1 cellular context compared by ENCODE assay signal in the genomic region with DNA sequence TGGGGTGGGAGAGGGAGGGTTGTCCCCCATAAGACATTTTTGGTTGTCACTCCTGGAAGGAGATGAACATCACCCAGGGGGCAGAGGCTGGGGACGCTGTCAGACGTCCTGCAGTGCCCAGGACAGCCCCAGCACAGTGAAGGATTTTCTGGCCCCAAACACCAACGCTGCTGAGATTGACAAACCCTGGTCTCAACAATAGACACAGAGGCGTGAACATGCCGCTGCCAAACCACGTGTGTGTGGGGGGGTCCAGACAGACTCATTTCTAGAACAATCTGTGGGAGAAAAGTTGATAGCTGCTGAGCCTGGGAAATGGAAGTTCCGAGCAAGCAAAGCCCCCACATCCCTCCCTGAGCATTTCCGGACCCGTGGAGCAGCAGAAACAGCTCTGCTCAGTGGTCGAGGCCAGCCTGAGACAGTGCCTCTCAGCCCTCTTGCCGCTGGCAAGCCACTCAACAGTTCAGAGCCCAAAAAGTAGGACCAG.
TF ChIP-seq lines count a peak whose summit lies in the region.

No MANE protein-coding gene starts in this region.

TF ChIP-seq in GM12878, 131 proteins besides CTCF, POLR2A, EP300 and RAD21 (continued from another document and continues in another):
- TF ChIP-seq, protein P1, sequence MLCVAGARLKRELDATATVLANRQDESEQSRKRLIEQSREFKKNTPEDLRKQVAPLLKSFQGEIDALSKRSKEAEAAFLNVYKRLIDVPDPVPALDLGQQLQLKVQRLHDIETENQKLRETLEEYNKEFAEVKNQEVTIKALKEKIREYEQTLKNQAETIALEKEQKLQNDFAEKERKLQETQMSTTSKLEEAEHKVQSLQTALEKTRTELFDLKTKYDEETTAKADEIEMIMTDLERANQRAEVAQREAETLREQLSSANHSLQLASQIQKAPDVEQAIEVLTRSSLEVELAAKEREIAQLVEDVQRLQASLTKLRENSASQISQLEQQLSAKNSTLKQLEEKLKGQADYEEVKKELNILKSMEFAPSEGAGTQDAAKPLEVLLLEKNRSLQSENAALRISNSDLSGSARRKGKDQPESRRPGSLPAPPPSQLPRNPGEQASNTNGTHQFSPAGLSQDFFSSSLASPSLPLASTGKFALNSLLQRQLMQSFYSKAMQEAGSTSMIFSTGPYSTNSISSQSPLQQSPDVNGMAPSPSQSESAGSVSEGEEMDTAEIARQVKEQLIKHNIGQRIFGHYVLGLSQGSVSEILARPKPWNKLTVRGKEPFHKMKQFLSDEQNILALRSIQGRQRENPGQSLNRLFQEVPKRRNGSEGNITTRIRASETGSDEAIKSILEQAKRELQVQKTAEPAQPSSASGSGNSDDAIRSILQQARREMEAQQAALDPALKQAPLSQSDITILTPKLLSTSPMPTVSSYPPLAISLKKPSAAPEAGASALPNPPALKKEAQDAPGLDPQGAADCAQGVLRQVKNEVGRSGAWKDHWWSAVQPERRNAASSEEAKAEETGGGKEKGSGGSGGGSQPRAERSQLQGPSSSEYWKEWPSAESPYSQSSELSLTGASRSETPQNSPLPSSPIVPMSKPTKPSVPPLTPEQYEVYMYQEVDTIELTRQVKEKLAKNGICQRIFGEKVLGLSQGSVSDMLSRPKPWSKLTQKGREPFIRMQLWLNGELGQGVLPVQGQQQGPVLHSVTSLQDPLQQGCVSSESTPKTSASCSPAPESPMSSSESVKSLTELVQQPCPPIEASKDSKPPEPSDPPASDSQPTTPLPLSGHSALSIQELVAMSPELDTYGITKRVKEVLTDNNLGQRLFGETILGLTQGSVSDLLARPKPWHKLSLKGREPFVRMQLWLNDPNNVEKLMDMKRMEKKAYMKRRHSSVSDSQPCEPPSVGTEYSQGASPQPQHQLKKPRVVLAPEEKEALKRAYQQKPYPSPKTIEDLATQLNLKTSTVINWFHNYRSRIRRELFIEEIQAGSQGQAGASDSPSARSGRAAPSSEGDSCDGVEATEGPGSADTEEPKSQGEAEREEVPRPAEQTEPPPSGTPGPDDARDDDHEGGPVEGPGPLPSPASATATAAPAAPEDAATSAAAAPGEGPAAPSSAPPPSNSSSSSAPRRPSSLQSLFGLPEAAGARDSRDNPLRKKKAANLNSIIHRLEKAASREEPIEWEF (IDR thresholded peaks at IDR 0.05; ENCODE audit: insufficient replicate concordance, low read depth, low read length), result peak; percentile 43
- TF ChIP-seq, protein P2, sequence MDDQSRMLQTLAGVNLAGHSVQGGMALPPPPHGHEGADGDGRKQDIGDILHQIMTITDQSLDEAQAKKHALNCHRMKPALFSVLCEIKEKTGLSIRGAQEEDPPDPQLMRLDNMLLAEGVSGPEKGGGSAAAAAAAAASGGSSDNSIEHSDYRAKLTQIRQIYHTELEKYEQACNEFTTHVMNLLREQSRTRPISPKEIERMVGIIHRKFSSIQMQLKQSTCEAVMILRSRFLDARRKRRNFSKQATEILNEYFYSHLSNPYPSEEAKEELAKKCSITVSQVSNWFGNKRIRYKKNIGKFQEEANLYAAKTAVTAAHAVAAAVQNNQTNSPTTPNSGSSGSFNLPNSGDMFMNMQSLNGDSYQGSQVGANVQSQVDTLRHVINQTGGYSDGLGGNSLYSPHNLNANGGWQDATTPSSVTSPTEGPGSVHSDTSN (IDR thresholded peaks at IDR 0.05; ENCODE audit: insufficient replicate concordance, low read depth, low read length), result no peak
- TF ChIP-seq ATF7 (IDR thresholded peaks at IDR 0.05; ENCODE audit: low read depth) (peak; percentile 37; the same call in 1 of the 2 replicates), DPF2 (IDR thresholded peaks at IDR 0.05) (peak; percentile 55; the same call in 1 of the 2 replicates), MEF2B (IDR thresholded peaks at IDR 0.05; ENCODE audit: partially characterized antibody, poor library complexity, severe bottlenecking) (peak; percentile 72), JUND (IDR thresholded peaks at IDR 0.05; ENCODE audit: low read depth, low read length) (peak; percentile 76), MYC (IDR thresholded peaks at IDR 0.05; ENCODE audit: insufficient read depth, insufficient read length, insufficient replicate concordance, low read length, severe bottlenecking) (no peak), NR2F1 (conservative IDR thresholded peaks at IDR 0.05) (0 out of 2 replicates have a peak, but pooled peaks have one; percentile 11), BHLHE40 (IDR thresholded peaks at IDR 0.05; ENCODE audit: borderline replicate concordance in 1 of 2, low read depth in 2 of 2, low read length in 1 of 2) (peak in 1 of 2 experiments; percentile 44; a peak in 1 of 4 replicates), RAD51 (IDR thresholded peaks at IDR 0.05) (peak; percentile 62), BCL11A (IDR thresholded peaks at IDR 0.05; ENCODE audit: low read depth, low read length) (peak; percentile 47; the same call in 1 of the 2 replicates), NR2C2 (IDR thresholded peaks at IDR 0.05; ENCODE audit: borderline replicate concordance, control insufficient read depth, insufficient read length, low read depth) (no peak), RB1 (IDR thresholded peaks at IDR 0.05; ENCODE audit: borderline replicate concordance) (no peak), BACH1 (IDR thresholded peaks at IDR 0.05; ENCODE audit: borderline replicate concordance) (peak; percentile 24; the same call in 1 of the 2 replicates), ETV6 (conservative IDR thresholded peaks at IDR 0.05 in 1 of 2, IDR thresholded peaks at IDR 0.05 in 1 of 2; ENCODE audit: borderline replicate concordance in 1 of 2, low read depth in 1 of 2) (0 out of 4 replicates have a peak, but pooled peaks of 1 of the 2 experiments have one; percentile 53), JUNB (IDR thresholded peaks at IDR 0.05) (peak; percentile 74; the same call in 1 of the 2 replicates), RUNX3 (IDR thresholded peaks at IDR 0.05; ENCODE audit: low read length) (peak; percentile 79), FOXK2 (IDR thresholded peaks at IDR 0.05) (no peak), NFXL1 (IDR thresholded peaks at IDR 0.05; ENCODE audit: borderline replicate concordance) (no peak), NBN (IDR thresholded peaks at IDR 0.05) (0 out of 2 replicates have a peak, but pooled peaks have one; percentile 51), NFIC (IDR thresholded peaks at IDR 0.05; ENCODE audit: low read depth, low read length) (peak; percentile 60; the same call in 1 of the 2 replicates), IKZF2 (IDR thresholded peaks at IDR 0.05) (peak; percentile 57 to 73), CHD4 (IDR thresholded peaks at IDR 0.05) (no peak), TCF12 (IDR thresholded peaks at IDR 0.05; ENCODE audit: low read depth, low read length) (0 out of 2 replicates have a peak, but pooled peaks have one; percentile 23), MTA2 (IDR thresholded peaks at IDR 0.05; ENCODE audit: low read depth) (peak; percentile 29; the same call in 1 of the 2 replicates), IRF4 (IDR thresholded peaks at IDR 0.05; ENCODE audit: low read depth, low read length) (peak; percentile 93), FOXM1 (IDR thresholded peaks at IDR 0.05; ENCODE audit: low read depth, low read length) (peak; percentile 66; the same call in 1 of the 2 replicates), IKZF1 (conservative IDR thresholded peaks at IDR 0.05) (peak; percentile 68), EED (IDR thresholded peaks at IDR 0.05; ENCODE audit: low read depth) (peak; percentile 61; the same call in 1 of the 2 replicates), PAX5 (IDR thresholded peaks at IDR 0.05; ENCODE audit: borderline replicate concordance, low read depth, low read length) (0 out of 2 replicates have a peak, but pooled peaks have one; percentile 36)
- TF ChIP-seq, protein P3, sequence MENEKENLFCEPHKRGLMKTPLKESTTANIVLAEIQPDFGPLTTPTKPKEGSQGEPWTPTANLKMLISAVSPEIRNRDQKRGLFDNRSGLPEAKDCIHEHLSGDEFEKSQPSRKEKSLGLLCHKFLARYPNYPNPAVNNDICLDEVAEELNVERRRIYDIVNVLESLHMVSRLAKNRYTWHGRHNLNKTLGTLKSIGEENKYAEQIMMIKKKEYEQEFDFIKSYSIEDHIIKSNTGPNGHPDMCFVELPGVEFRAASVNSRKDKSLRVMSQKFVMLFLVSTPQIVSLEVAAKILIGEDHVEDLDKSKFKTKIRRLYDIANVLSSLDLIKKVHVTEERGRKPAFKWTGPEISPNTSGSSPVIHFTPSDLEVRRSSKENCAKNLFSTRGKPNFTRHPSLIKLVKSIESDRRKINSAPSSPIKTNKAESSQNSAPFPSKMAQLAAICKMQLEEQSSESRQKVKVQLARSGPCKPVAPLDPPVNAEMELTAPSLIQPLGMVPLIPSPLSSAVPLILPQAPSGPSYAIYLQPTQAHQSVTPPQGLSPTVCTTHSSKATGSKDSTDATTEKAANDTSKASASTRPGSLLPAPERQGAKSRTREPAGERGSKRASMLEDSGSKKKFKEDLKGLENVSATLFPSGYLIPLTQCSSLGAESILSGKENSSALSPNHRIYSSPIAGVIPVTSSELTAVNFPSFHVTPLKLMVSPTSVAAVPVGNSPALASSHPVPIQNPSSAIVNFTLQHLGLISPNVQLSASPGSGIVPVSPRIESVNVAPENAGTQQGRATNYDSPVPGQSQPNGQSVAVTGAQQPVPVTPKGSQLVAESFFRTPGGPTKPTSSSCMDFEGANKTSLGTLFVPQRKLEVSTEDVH (IDR thresholded peaks at IDR 0.05; ENCODE audit: low read depth, partially characterized antibody), result no peak
- TF ChIP-seq, protein P4, sequence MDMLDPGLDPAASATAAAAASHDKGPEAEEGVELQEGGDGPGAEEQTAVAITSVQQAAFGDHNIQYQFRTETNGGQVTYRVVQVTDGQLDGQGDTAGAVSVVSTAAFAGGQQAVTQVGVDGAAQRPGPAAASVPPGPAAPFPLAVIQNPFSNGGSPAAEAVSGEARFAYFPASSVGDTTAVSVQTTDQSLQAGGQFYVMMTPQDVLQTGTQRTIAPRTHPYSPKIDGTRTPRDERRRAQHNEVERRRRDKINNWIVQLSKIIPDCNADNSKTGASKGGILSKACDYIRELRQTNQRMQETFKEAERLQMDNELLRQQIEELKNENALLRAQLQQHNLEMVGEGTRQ (IDR thresholded peaks at IDR 0.05; ENCODE audit: borderline replicate concordance, low read depth, low read length), result no peak; the same call in 1 of the 2 replicates
- TF ChIP-seq, protein P5, sequence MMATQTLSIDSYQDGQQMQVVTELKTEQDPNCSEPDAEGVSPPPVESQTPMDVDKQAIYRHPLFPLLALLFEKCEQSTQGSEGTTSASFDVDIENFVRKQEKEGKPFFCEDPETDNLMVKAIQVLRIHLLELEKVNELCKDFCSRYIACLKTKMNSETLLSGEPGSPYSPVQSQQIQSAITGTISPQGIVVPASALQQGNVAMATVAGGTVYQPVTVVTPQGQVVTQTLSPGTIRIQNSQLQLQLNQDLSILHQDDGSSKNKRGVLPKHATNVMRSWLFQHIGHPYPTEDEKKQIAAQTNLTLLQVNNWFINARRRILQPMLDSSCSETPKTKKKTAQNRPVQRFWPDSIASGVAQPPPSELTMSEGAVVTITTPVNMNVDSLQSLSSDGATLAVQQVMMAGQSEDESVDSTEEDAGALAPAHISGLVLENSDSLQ (IDR thresholded peaks at IDR 0.05), result peak; percentile 30; the same call in 1 of the 2 replicates
- TF ChIP-seq, protein P6, sequence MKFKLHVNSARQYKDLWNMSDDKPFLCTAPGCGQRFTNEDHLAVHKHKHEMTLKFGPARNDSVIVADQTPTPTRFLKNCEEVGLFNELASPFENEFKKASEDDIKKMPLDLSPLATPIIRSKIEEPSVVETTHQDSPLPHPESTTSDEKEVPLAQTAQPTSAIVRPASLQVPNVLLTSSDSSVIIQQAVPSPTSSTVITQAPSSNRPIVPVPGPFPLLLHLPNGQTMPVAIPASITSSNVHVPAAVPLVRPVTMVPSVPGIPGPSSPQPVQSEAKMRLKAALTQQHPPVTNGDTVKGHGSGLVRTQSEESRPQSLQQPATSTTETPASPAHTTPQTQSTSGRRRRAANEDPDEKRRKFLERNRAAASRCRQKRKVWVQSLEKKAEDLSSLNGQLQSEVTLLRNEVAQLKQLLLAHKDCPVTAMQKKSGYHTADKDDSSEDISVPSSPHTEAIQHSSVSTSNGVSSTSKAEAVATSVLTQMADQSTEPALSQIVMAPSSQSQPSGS (IDR thresholded peaks at IDR 0.05; ENCODE audit: low read length), result peak; percentile 44; the same call in 1 of the 2 replicates
- TF ChIP-seq, protein P7, sequence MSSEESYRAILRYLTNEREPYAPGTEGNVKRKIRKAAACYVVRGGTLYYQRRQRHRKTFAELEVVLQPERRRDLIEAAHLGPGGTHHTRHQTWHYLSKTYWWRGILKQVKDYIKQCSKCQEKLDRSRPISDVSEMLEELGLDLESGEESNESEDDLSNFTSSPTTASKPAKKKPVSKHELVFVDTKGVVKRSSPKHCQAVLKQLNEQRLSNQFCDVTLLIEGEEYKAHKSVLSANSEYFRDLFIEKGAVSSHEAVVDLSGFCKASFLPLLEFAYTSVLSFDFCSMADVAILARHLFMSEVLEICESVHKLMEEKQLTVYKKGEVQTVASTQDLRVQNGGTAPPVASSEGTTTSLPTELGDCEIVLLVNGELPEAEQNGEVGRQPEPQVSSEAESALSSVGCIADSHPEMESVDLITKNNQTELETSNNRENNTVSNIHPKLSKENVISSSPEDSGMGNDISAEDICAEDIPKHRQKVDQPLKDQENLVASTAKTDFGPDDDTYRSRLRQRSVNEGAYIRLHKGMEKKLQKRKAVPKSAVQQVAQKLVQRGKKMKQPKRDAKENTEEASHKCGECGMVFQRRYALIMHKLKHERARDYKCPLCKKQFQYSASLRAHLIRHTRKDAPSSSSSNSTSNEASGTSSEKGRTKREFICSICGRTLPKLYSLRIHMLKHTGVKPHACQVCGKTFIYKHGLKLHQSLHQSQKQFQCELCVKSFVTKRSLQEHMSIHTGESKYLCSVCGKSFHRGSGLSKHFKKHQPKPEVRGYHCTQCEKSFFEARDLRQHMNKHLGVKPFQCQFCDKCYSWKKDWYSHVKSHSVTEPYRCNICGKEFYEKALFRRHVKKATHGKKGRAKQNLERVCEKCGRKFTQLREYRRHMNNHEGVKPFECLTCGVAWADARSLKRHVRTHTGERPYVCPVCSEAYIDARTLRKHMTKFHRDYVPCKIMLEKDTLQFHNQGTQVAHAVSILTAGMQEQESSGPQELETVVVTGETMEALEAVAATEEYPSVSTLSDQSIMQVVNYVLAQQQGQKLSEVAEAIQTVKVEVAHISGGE (CRISPR knock-in tag; IDR thresholded peaks at IDR 0.05), result no peak
- TF ChIP-seq, protein P8, sequence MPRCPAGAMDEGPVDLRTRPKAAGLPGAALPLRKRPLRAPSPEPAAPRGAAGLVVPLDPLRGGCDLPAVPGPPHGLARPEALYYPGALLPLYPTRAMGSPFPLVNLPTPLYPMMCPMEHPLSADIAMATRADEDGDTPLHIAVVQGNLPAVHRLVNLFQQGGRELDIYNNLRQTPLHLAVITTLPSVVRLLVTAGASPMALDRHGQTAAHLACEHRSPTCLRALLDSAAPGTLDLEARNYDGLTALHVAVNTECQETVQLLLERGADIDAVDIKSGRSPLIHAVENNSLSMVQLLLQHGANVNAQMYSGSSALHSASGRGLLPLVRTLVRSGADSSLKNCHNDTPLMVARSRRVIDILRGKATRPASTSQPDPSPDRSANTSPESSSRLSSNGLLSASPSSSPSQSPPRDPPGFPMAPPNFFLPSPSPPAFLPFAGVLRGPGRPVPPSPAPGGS (IDR thresholded peaks at IDR 0.05; ENCODE audit: borderline replicate concordance, insufficient read depth, low read depth, low read length, poor library complexity, severe bottlenecking), result peak; percentile 87
